8 cellular contexts compared by ENCODE assay signal in genomic region chr6:53347921-53348435, GRCh38. TPM values are rescaled to one million over a fixed set of nuclear protein-coding genes. Genes with fewer than 3 reads are reported as not detected.
DNase-seq lines count a peak whose midpoint lies in the region; ATAC-seq and TF ChIP-seq lines count a peak whose summit lies in the region.

No MANE protein-coding gene starts in this region.

- H3K27ac Mint-ChIP-seq in endodermal cell = peak overlapping the region; percentile 89
- peak overlapping the region; percentile 90 for H3K27ac Mint-ChIP-seq in stimulated activated effector memory CD8-positive, alpha-beta T cell treated with anti-CD3 and anti-CD28 coated beads, Interleukin-12 subunit alpha, Interleukin-12 subunit beta, amount 100 ng/mL, for 72 hours

- peak overlapping the region; percentile 85 for H3K4me3 Mint-ChIP-seq in endodermal cell
- H3K4me3 Mint-ChIP-seq in stimulated activated effector memory CD8-positive, alpha-beta T cell treated with anti-CD3 and anti-CD28 coated beads, Interleukin-12 subunit alpha, Interleukin-12 subunit beta, amount 100 ng/mL, for 72 hours = peak overlapping the region; percentile 84

- peaks cover 6% of the 10 kb centered on the region for H3K36me3 ChIP-seq in endodermal cell (ENCODE audit: control insufficient read depth, insufficient read depth, low read length)

- H3K36me3 Mint-ChIP-seq in endodermal cell (ENCODE audit: low read depth) = peaks cover 3% of the 10 kb centered on the region
- peaks cover 20% of the 10 kb centered on the region for H3K36me3 Mint-ChIP-seq in stimulated activated effector memory CD8-positive, alpha-beta T cell treated with anti-CD3 and anti-CD28 coated beads, Interleukin-12 subunit alpha, Interleukin-12 subunit beta, amount 100 ng/mL, for 72 hours

- no peaks in the 10 kb centered on the region for H3K27me3 ChIP-seq in endodermal cell (ENCODE audit: control insufficient read depth, insufficient read depth, low read length, poor library complexity, severe bottlenecking)

- no peaks in the 10 kb centered on the region for H3K9me3 ChIP-seq in endodermal cell (ENCODE audit: control insufficient read depth, low read length)

- ATAC-seq in HG02970 (IDR thresholded peaks at IDR 0.05; ENCODE audit: low FRiP score, unreplicated experiment) = peak; percentile 6
- peak; percentile 39 for ATAC-seq in stimulated activated effector memory CD8-positive, alpha-beta T cell treated with anti-CD3 and anti-CD28 coated beads, Interleukin-12 subunit alpha, Interleukin-12 subunit beta, amount 100 ng/mL, for 72 hours

- peak overlapping the region; percentile 91 for H3K27ac ChIP-seq in endodermal cell (ENCODE audit: low read depth, low read length)

- peaks cover 16% of the 10 kb centered on the region for H3K27me3 Mint-ChIP-seq in endodermal cell (ENCODE audit: insufficient read depth)

- peak overlapping the region; percentile 89 for H3K4me3 ChIP-seq in endodermal cell (ENCODE audit: low read length)

- no peaks in the 10 kb centered on the region for H3K9me3 Mint-ChIP-seq in endodermal cell
- no peaks in the 10 kb centered on the region for H3K9me3 Mint-ChIP-seq in stimulated activated effector memory CD8-positive, alpha-beta T cell treated with anti-CD3 and anti-CD28 coated beads, Interleukin-12 subunit alpha, Interleukin-12 subunit beta, amount 100 ng/mL, for 72 hours

- DNase-seq in SIG-M5 treated with dmso at 0.1 percent for 504 hours (lab: John Stamatoyannopoulos, UW; ENCODE audit: unreplicated experiment) = peak; percentile 39
- no peak for DNase-seq in SIG-M5 (lab: John Stamatoyannopoulos, UW)
- DNase-seq in NCI-H345 treated with DMSO at 0.1 percent for 48 hours (lab: John Stamatoyannopoulos, UW; ENCODE audit: unreplicated experiment) = peak; percentile 32
- peak; percentile 77 for DNase-seq in activated CD8-positive, alpha-beta memory T cell treated with anti-CD3 and anti-CD28 coated beads for 24 hours
- peak; percentile 90 for DNase-seq in endodermal cell
- DNase-seq in mesenteric fat pad (ENCODE audit: low spot score) = peak; percentile 92
- peak; percentile 23 to 75 for DNase-seq in stimulated activated effector memory CD8-positive, alpha-beta T cell treated with anti-CD3 and anti-CD28 coated beads, Interleukin-12 subunit alpha, Interleukin-12 subunit beta, amount 100 ng/mL, for 72 hours (ENCODE audit: low spot score in 2 of 2)

- no peak for TF ChIP-seq CTCF in endodermal cell (conservative IDR thresholded peaks at IDR 0.05)

- WGBS in endodermal cell (ENCODE audit: insufficient coverage in 1 of 2, insufficient read length in 1 of 2), 2 experiments = 0 to 1% methylated on average over 14 to 50 of the region's 50 CpGs

- peak overlapping the region; percentile 63 for H3K9ac ChIP-seq in endodermal cell (ENCODE audit: extremely low read depth, low read length, poor library complexity, severe bottlenecking)

- no peaks in the 10 kb centered on the region for H3K4me1 ChIP-seq in endodermal cell (ENCODE audit: control insufficient read depth, insufficient read depth, low read length)

- H3K4me1 Mint-ChIP-seq in endodermal cell = peaks cover 17% of the 10 kb centered on the region
- peaks cover 42% of the 10 kb centered on the region for H3K4me1 Mint-ChIP-seq in stimulated activated effector memory CD8-positive, alpha-beta T cell treated with anti-CD3 and anti-CD28 coated beads, Interleukin-12 subunit alpha, Interleukin-12 subunit beta, amount 100 ng/mL, for 72 hours

RNA-seq across cellular contexts. Expression of gene ELOVL5, which starts 0.8 kb away (rescaled TPM):
- total RNA-seq in endodermal cell = 100 to 1,000 TPM; 103 to 108 TPM
- polyA plus RNA-seq in endodermal cell (2013, experiment 1 of 2) = 140 TPM
- polyA plus RNA-seq in endodermal cell (2013, experiment 2 of 2) = 132 TPM
- 392 TPM for total RNA-seq in mesenteric fat pad
